1 cellular context compared by ENCODE assay signal in genomic region chr6:3407840-3408239, GRCh38.
TF ChIP-seq lines count a peak whose summit lies in the region.

No MANE protein-coding gene starts in this region.

TF ChIP-seq in A549, 52 proteins besides CTCF, POLR2A, EP300 and RAD21 (continued from another document):
- no peak for TF ChIP-seq HOXA7 (CRISPR knock-in tag; IDR thresholded peaks at IDR 0.05)
- no peak for TF ChIP-seq HMGXB4 (CRISPR knock-in tag; IDR thresholded peaks at IDR 0.05; ENCODE audit: borderline replicate concordance)
- TF ChIP-seq ATOH8 (CRISPR knock-in tag; IDR thresholded peaks at IDR 0.05; ENCODE audit: low read depth): no peak
- TF ChIP-seq SMC3 (IDR thresholded peaks at IDR 0.05): no peak
- no peak for TF ChIP-seq JUNB (IDR thresholded peaks at IDR 0.05)
- TF ChIP-seq ZSCAN20 (CRISPR knock-in tag; IDR thresholded peaks at IDR 0.05): no peak
- no peak for TF ChIP-seq EHMT2 (IDR thresholded peaks at IDR 0.05; ENCODE audit: low read depth)
